In the genomic region with DNA sequence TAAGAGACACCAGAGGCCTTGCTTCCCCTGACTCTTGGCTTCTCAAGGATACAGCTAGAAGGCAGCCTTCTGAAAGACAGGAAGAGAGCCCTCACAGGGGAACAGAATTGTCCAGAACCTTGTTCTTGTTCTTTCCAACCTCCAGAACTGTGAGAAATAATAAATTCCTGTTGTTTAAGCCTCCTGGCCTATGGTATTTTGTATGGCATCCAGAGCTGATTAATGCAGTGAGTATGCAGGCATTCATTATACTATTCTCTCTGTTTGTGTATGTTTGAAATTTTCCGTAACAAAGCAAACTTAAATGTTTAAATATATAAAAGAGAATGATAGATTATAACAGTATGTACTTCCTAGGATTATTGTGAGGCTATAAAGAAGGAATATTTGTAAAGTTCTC, we compare ENCODE assay signal across 27 cellular contexts.
"Had no signal": no experiment of that assay in that cellular context is flagged by ENCODE, and none has a peak within 500 bp of the region (broad histone marks: within the 10 kb centered on the region; RNA-seq: fewer than 3 reads in every experiment).

No MANE protein-coding gene starts in this region.

- H3K27me3 ChIP-seq: adrenal gland, hepatocyte, right lobe of liver, stomach, uterus had no signal

- H3K9me3 ChIP-seq: adrenal gland, mucosa of descending colon, right lobe of liver, stomach, uterus had no signal

- H3K9ac ChIP-seq: parathyroid adenoma had no signal

- H3K36me3 ChIP-seq: adrenal gland, right lobe of liver, stomach, uterus, WERI-Rb-1 had no signal

- H3K4me1 ChIP-seq: adrenal gland, parathyroid adenoma, right lobe of liver, stomach, uterus had no signal

- H3K4me2 ChIP-seq: hepatocyte had no signal

- H3K79me2 ChIP-seq: hepatocyte, parathyroid adenoma had no signal

- ATAC-seq: activated CD8-positive, alpha-beta memory T cell treated with anti-CD3 and anti-CD28 coated beads, Interleukin-2, amount 10 ng/mL, durations not matched to agents 7 days and 5 days; activated CD8-positive, alpha-beta T cell treated with anti-CD3 and anti-CD28 coated beads for 36 hours; activated naive CD4-positive, alpha-beta T cell treated with anti-CD3 and anti-CD28 coated beads, Interleukin-2, amount 50 U/mL, for 72 hours; left colon; mucosa of descending colon; right lobe of liver; stimulated activated effector memory CD8-positive, alpha-beta T cell treated with anti-CD3 and anti-CD28 coated beads, Interleukin-12 subunit alpha, Interleukin-12 subunit beta, amount 100 ng/mL, for 72 hours; T-cell had no signal

- DNase-seq: activated CD4-positive, alpha-beta T cell treated with anti-CD3 and anti-CD28 coated beads, Interleukin-2, amount 10 ng/mL, durations not matched to agents 7 days and 5 days; activated CD4-positive, CD25-positive, alpha-beta regulatory T cell treated with anti-CD3 and anti-CD28 coated beads, Interleukin-2, amount 50 U/mL, for 72 hours; activated CD8-positive, alpha-beta memory T cell treated with anti-CD3 and anti-CD28 coated beads, Interleukin-2, amount 10 ng/mL, durations not matched to agents 7 days and 5 days; activated CD8-positive, alpha-beta T cell treated with anti-CD3 and anti-CD28 coated beads for 36 hours; activated gamma-delta T cell treated with Interleukin-2 at 50 U/mL for 16 hours; activated T-cell treated with anti-CD3 and anti-CD28 coated beads for 4 hours; adrenal gland; cerebellar nuclear complex; cortex of kidney; glutamatergic neuron; immature natural killer cell; left colon; mucosa of descending colon; nephron progenitor cell; nucleus accumbens; right lobe of liver; small intestine; stimulated activated CD4-positive, alpha-beta T cell treated with anti-CD3 and anti-CD28 coated beads, Interleukin-2, amount 100 ng/mL, for 24 hours; stomach; T-cell; uterus; WERI-Rb-1 had no signal

- H3K4me3 ChIP-seq: adrenal gland, hepatocyte, mucosa of descending colon, right lobe of liver, stomach, uterus had no signal

- H3K27ac ChIP-seq: adrenal gland, epithelial cell of prostate, hepatocyte, parathyroid adenoma, right lobe of liver, stomach, uterus, WERI-Rb-1 had no signal
